Comparison of ENCODE assay signal across 9 cellular contexts in genomic region chr16:56930516-56931252, GRCh38. TPM values are rescaled to one million over a fixed set of nuclear protein-coding genes. Genes with fewer than 3 reads are reported as not detected.
A peak's percentile ranks its signal among the peaks of the same experiment; 100 is the strongest.
DNase-seq lines count a peak whose midpoint lies in the region; ATAC-seq and TF ChIP-seq lines count a peak whose summit lies in the region.
"Had no signal": no experiment of that assay in that cellular context is flagged by ENCODE, and none has a peak within 500 bp of the region (broad histone marks: within the 10 kb centered on the region; RNA-seq: fewer than 3 reads in every experiment).

No MANE protein-coding gene starts in this region.

- CTCF ChIA-PET in Calu3 (lab: Charles Lee) = interaction anchor here (0.7 kb wide), 2 partner anchors 55 to 130 kb away, joined by 4 to 5 read pairs; no protein-coding TSS in a partner anchor

- no TSS peak for BruUV-seq in Calu3 (replicated peaks; lab: Mats Ljungman, UMichigan)

- H3K27ac ChIP-seq in body of pancreas (peak overlapping the region; percentile 81 to 99 (median 98)), neuronal stem cell (replicated peaks; ENCODE audit: low read length) (no peak overlapping the region)

- peak overlapping the region; percentile 100 for H3K27ac Mint-ChIP-seq in Calu3 (ENCODE audit: unreplicated experiment)

- no peak overlapping the region for H3K9ac ChIP-seq in neuronal stem cell (ENCODE audit: low read depth, low read length, poor library complexity)

- DNase-seq in Calu3 (no peak), NCI-H146 treated with DMSO at 0.1 percent for 48 hours (lab: John Stamatoyannopoulos, UW; ENCODE audit: unreplicated experiment) (peak; percentile 32), body of pancreas (peak; percentile 38 to 68 (median 60)), neuronal stem cell (ENCODE audit: low spot score) (no peak), H4 (ENCODE audit: low spot score) (no peak), NCI-H446 (lab: John Stamatoyannopoulos, UW) (no peak)

- no peaks in the 10 kb centered on the region for H3K9me3 ChIP-seq in body of pancreas
- no peaks in the 10 kb centered on the region for H3K9me3 ChIP-seq in neuronal stem cell (replicated peaks in 1 of 2; ENCODE audit: control insufficient read depth in 2 of 2, insufficient read depth in 1 of 2, low read depth in 1 of 2, low read length in 2 of 2)

- TF ChIP-seq CTCF in Calu3 (IDR thresholded peaks at IDR 0.05; ENCODE audit: unreplicated experiment) (no peak), body of pancreas (IDR thresholded peaks at IDR 0.05) (no peak)

- peak overlapping the region; percentile 85 for H2AFZ ChIP-seq in neuronal stem cell (ENCODE audit: low read length)

- H2BK120ac ChIP-seq in neuronal stem cell (ENCODE audit: low read depth, low read length) = no peak overlapping the region

- peak in 2 of 3 donors; percentile 15 to 31 for TF ChIP-seq POLR2A in body of pancreas (IDR thresholded peaks at IDR 0.05)

- peak overlapping the region; percentile 70 for H4K8ac ChIP-seq in neuronal stem cell (ENCODE audit: low read depth, low read length)

- H3K4me1 Mint-ChIP-seq in Calu3 (ENCODE audit: low read depth, unreplicated experiment) = peaks cover 10% of the 10 kb centered on the region

- H3K4me3 ChIP-seq in body of pancreas (no peak overlapping the region), neuronal stem cell (ENCODE audit: low read length in 2 of 2) (peak overlapping the region in 1 of 2 donors; percentile 44)

- no peaks in the 10 kb centered on the region for H3K27me3 ChIP-seq in body of pancreas
- no peaks in the 10 kb centered on the region for H3K27me3 ChIP-seq in neuronal stem cell (ENCODE audit: control insufficient read depth in 3 of 3, insufficient read depth in 3 of 3, low read depth in 1 of 3, low read length in 3 of 3)

- peak overlapping the region; percentile 96 for H2AK5ac ChIP-seq in neuronal stem cell (ENCODE audit: low read depth, low read length)

- ATAC-seq in body of pancreas = peak; percentile 1
- no peak for ATAC-seq in GM18873 (IDR thresholded peaks at IDR 0.05; ENCODE audit: low FRiP score, unreplicated experiment)
- no peak for ATAC-seq in GM21619 (IDR thresholded peaks at IDR 0.05; ENCODE audit: unreplicated experiment)

- 14 to 54% methylated on average over 14 of the region's 14 CpGs for WGBS in body of pancreas, 2 donors
- WGBS in neuronal stem cell (ENCODE audit: extremely low coverage in 2 of 2, insufficient read length in 2 of 2, insufficient replicate concordance in 1 of 2), 2 donors = no CpG with 5 or more reads among the region's 14 CpGs

- H3K36me3 ChIP-seq in body of pancreas (replicated peaks in 1 of 2; ENCODE audit: insufficient read depth in 1 of 2, low read depth in 2 of 2) = no peaks in the 10 kb centered on the region
- peaks cover 0 to 9% of the 10 kb centered on the region in 2 donors for H3K36me3 ChIP-seq in neuronal stem cell (replicated peaks in 1 of 2; ENCODE audit: control insufficient read depth in 2 of 2, insufficient read depth in 2 of 2, low read length in 2 of 2)

- intact Hi-C loops in Calu3 (cut with micrococcal nuclease; ENCODE audit: unreplicated experiment) = loop anchor here (10.0 kb wide), 2 partner anchors 66 to 324 kb away; partner anchors contain the start of gene SLC12A3
- intact Hi-C loops in body of pancreas (cut with DNase I) = no loop called here

- peak overlapping the region; percentile 23 for H3K18ac ChIP-seq in neuronal stem cell (ENCODE audit: low read length)

- H3K4me1 ChIP-seq in body of pancreas (peaks cover 30% of the 10 kb centered on the region), neuronal stem cell (ENCODE audit: control insufficient read depth in 2 of 2, insufficient read depth in 1 of 2, low read depth in 1 of 2, low read length in 2 of 2) (peaks cover 15% of the 10 kb centered on the region in 2 donors)

- H3K23ac ChIP-seq in neuronal stem cell (ENCODE audit: low read depth, low read length, poor library complexity) = no peak overlapping the region

- H2BK12ac ChIP-seq in neuronal stem cell (ENCODE audit: low read length) = no peak overlapping the region

- peaks cover 2% of the 10 kb centered on the region for H3K9me3 Mint-ChIP-seq in Calu3 (ENCODE audit: low read depth, unreplicated experiment)

- H3K79me1 ChIP-seq in neuronal stem cell (ENCODE audit: low read depth, low read length) = peaks cover 8% of the 10 kb centered on the region

- H3K27me3 Mint-ChIP-seq in Calu3 (ENCODE audit: unreplicated experiment) = peaks cover 13% of the 10 kb centered on the region

- H2BK5ac ChIP-seq in neuronal stem cell (ENCODE audit: low read length) = peak overlapping the region; percentile 59

- H2BK15ac ChIP-seq in neuronal stem cell (ENCODE audit: low read length) = peak overlapping the region; percentile 53

- H3K4ac ChIP-seq in neuronal stem cell (ENCODE audit: low read length) = no peak overlapping the region

- peak overlapping the region; percentile 5 for H4K91ac ChIP-seq in neuronal stem cell (ENCODE audit: low read depth, low read length, poor library complexity)

- peak overlapping the region; percentile 96 for H3K4me3 Mint-ChIP-seq in Calu3 (ENCODE audit: low read depth, unreplicated experiment)

- no peak overlapping the region for H3K4me2 ChIP-seq in neuronal stem cell (ENCODE audit: insufficient read depth, low read length, poor library complexity, severe bottlenecking)

- no peak overlapping the region for H3K14ac ChIP-seq in neuronal stem cell (ENCODE audit: low read length)

- H3K36me3 Mint-ChIP-seq in Calu3 (ENCODE audit: insufficient read depth, unreplicated experiment) = peaks cover 51% of the 10 kb centered on the region

RNA-seq across cellular contexts. Expression of gene HERPUD1, which starts 1.3 kb away (rescaled TPM):
- 111 and 116 TPM in 2 replicates for total RNA-seq in Calu3 (2022)
- total RNA-seq in body of pancreas = 100 to 1,000 TPM; 211 to 293 TPM
- 11.7 TPM for polyA plus RNA-seq in neuronal stem cell (2013, experiment 1 of 2)
- polyA plus RNA-seq in neuronal stem cell (2013, experiment 2 of 2) = 12.1 TPM
- 70.1 and 86.3 TPM in 2 replicates for total RNA-seq in H4 (2014; rRNA removed; shearing (Covaris generic))

RNA-seq across cellular contexts. Expression of gene CETP, which starts 31.1 kb away (rescaled TPM):
- total RNA-seq in Calu3 (2022) (not detected in 2 replicates), body of pancreas (under 1 TPM in 1 of 2 donors, not detected in 1; 0.66 TPM)
- polyA plus RNA-seq in neuronal stem cell (2013, experiment 1 of 2) = not detected
- polyA plus RNA-seq in neuronal stem cell (2013, experiment 2 of 2) = not detected
- total RNA-seq in H4 (2014; rRNA removed; shearing (Covaris generic)) = not detected in 2 replicates
- total RNA-seq: T-helper 2 cell treated with Interferon-gamma antibody and Interleukin-4, amounts not matched to agents 100 ng/mL and 5 ng/mL, for 36 hours had no signal

RNA-seq across cellular contexts. Expression of gene NLRC5, which starts 58.7 kb away (rescaled TPM):
- total RNA-seq in Calu3 (2022) (18.0 and 42.3 TPM in 2 replicates), body of pancreas (10 to 100 TPM in 1 of 2 donors, 1 to 10 TPM in 1; 8.3 to 23.4 TPM)
- polyA plus RNA-seq in neuronal stem cell (2013, experiment 1 of 2) = 0.06 TPM
- 0.39 TPM for polyA plus RNA-seq in neuronal stem cell (2013, experiment 2 of 2)
- total RNA-seq in H4 (2014; rRNA removed; shearing (Covaris generic)) = 6.6 and 8.4 TPM in 2 replicates

Comparison
In these comparisons a context has a peak if more than half of its experiments do, and no peak if none do; other contexts are left out.
1. DNase-seq: peak in NCI-H146 treated with DMSO at 0.1 percent for 48 hours (single experiment) and body of pancreas (4 of 4); none in Calu3 (single experiment), neuronal stem cell (single experiment), H4 (single experiment) and NCI-H446 (0 of 2).